In genomic region chr20:52312131-52312729, GRCh38 we compare ENCODE assay signal across 9 cellular contexts.
DNase-seq lines count a peak whose midpoint lies in the region; ATAC-seq, FAIRE-seq and TF ChIP-seq lines count a peak whose summit lies in the region.
"Had no signal": no experiment of that assay in that cellular context is flagged by ENCODE, and none has a peak within 500 bp of the region (broad histone marks: within the 10 kb centered on the region; RNA-seq: fewer than 3 reads in every experiment).

No MANE protein-coding gene starts in this region.

- peaks cover 3 to 5% of the 10 kb centered on the region in 2 donors for H3K4me1 ChIP-seq in gastrocnemius medialis

- H3K4me3 ChIP-seq in gastrocnemius medialis = no peak overlapping the region
- H3K4me3 ChIP-seq: BLaER1 treated with 17β-estradiol and CSF1 and Interleukin-3, amounts not matched to agents 10 nM and 100 nM had no signal

- no peak overlapping the region for H3K27ac ChIP-seq in gastrocnemius medialis
- H3K27ac ChIP-seq: BLaER1 treated with 17β-estradiol and CSF1 and Interleukin-3, amounts not matched to agents 10 nM and 100 nM had no signal

- H3K27me3 ChIP-seq in gastrocnemius medialis = no peaks in the 10 kb centered on the region
- H3K27me3 ChIP-seq: BLaER1 treated with 17β-estradiol and CSF1 and Interleukin-3, amounts not matched to agents 10 nM and 100 nM had no signal

- no peaks in the 10 kb centered on the region for H3K36me3 ChIP-seq in gastrocnemius medialis
- H3K36me3 ChIP-seq: BLaER1 treated with 17β-estradiol and CSF1 and Interleukin-3, amounts not matched to agents 10 nM and 100 nM had no signal

- intact Hi-C loops in left cardiac atrium (cut with DNase I) (loop anchor here in 1 of 2 donors (5.0 kb wide), 1 partner anchor 1235 kb away; no protein-coding TSS in a partner anchor), gastrocnemius medialis (cut with DNase I; ENCODE audit: low total_unique reads) (no loop called here)

- DNase-seq in NCI-H187 (lab: John Stamatoyannopoulos, UW) = peak; percentile 39 to 42
- no peak for DNase-seq in NCI-H187 treated with DMSO at 0.1 percent for 48 hours (lab: John Stamatoyannopoulos, UW)
- peak; percentile 49 for DNase-seq in LoVo (ENCODE audit: low spot score)
- peak; percentile 50 for DNase-seq in RCC 7860 (ENCODE audit: low spot score)
- DNase-seq in activated naive CD8-positive, alpha-beta T cell treated with anti-CD3 and anti-CD28 coated beads, Interleukin-2, amount 50 U/mL, for 16 hours (ENCODE audit: low read depth, low spot score) = peak; percentile 24
- DNase-seq in left cardiac atrium = peak; percentile 19
- DNase-seq in gastrocnemius medialis = no peak

- peak in 1 of 2 donors; percentile 58 for ATAC-seq in left cardiac atrium
- no peak for ATAC-seq in gastrocnemius medialis
- ATAC-seq in HG03196 (IDR thresholded peaks at IDR 0.05; ENCODE audit: unreplicated experiment) = no peak

- peak; percentile 56 for FAIRE-seq in RCC 7860 (lab: Jason Lieb, UNC)

- in situ Hi-C loops in gastrocnemius medialis (cut with MboI; ENCODE audit: low sequenced_read_pairs in 4 of 4) = loop anchor here in 2 of 4 donors (5.0 to 25.0 kb wide), 2 partner anchors 1225 to 1235 kb away; no protein-coding TSS in a partner anchor

- TF ChIP-seq POLR2A in gastrocnemius medialis (IDR thresholded peaks at IDR 0.05) = no peak

- peak in 3 of 5 experiments; percentile 14 to 50 (median 50) for TF ChIP-seq CTCF in gastrocnemius medialis (IDR thresholded peaks at IDR 0.05 in 4 of 5, conservative IDR thresholded peaks at IDR 0.05 in 1 of 5)

- H3K9me3 ChIP-seq in gastrocnemius medialis = no peaks in the 10 kb centered on the region

Comparison
In these comparisons a context has a peak if more than half of its experiments do, and no peak if none do; other contexts are left out.
1. DNase-seq: peak in NCI-H187 (2 of 2), LoVo (single experiment), RCC 7860 (single experiment), activated naive CD8-positive, alpha-beta T cell treated with anti-CD3 and anti-CD28 coated beads, Interleukin-2, amount 50 U/mL, for 16 hours (single experiment) and left cardiac atrium (single experiment); none in NCI-H187 treated with DMSO at 0.1 percent for 48 hours (single experiment) and gastrocnemius medialis (0 of 2).